ENCODE assay signal across 11 cellular contexts in genomic region chr16:66508914-66509496, GRCh38. TPM values are rescaled to one million over a fixed set of nuclear protein-coding genes. Genes with fewer than 3 reads are reported as not detected.
DNase-seq lines count a peak whose midpoint lies in the region; ATAC-seq and TF ChIP-seq lines count a peak whose summit lies in the region.
"Had no signal": no experiment of that assay in that cellular context is flagged by ENCODE, and none has a peak within 500 bp of the region (broad histone marks: within the 10 kb centered on the region; RNA-seq: fewer than 3 reads in every experiment).

No MANE protein-coding gene starts in this region.

- peaks cover 6% of the 10 kb centered on the region for H3K79me1 ChIP-seq in trophoblast cell (ENCODE audit: low read length)

- no peak overlapping the region for H3K23ac ChIP-seq in trophoblast cell (ENCODE audit: low read length)

- no peak overlapping the region for H2BK120ac ChIP-seq in trophoblast cell (ENCODE audit: insufficient read depth, low read length, poor library complexity)

- no TSS peak for BruUV-seq in PC-9 (replicated peaks; lab: Mats Ljungman, UMichigan)

- peaks cover 68% of the 10 kb centered on the region for H3F3A ChIP-seq in PC-9 (ENCODE audit: insufficient read depth, low read depth)

- no peak overlapping the region for H4K12ac ChIP-seq in trophoblast cell (ENCODE audit: low read depth, low read length)

- in situ Hi-C loops in brain microvascular endothelial cell (cut with HindIII; ENCODE audit: low pct_ligation_motif_present, low sequenced_read_pairs): no loop called here

- H3K9me2 ChIP-seq in PC-9 (ENCODE audit: insufficient read depth): no peaks in the 10 kb centered on the region

- no peak overlapping the region for H3K4ac ChIP-seq in trophoblast cell (ENCODE audit: low read depth, low read length)

- H3K4me1 ChIP-seq in PC-9 (replicated peaks; ENCODE audit: insufficient read depth): peaks cover 78% of the 10 kb centered on the region
- H3K4me1 ChIP-seq in esophagus squamous epithelium: peaks cover 53 to 76% (median 54%) of the 10 kb centered on the region in 3 donors
- H3K4me1 ChIP-seq in trophoblast cell (ENCODE audit: control insufficient read depth in 1 of 2, insufficient read depth in 2 of 2, low read length in 2 of 2): peaks cover 17% of the 10 kb centered on the region in 2 experiments

- DNase-seq in PC-9 (no peak), esophagus squamous epithelium (lab: John Stamatoyannopoulos, UW) (no peak), trophoblast cell (no peak), brain microvascular endothelial cell (no peak), medulla oblongata (ENCODE audit: extremely low spot score) (no peak), Kasumi-1 (lab: John Stamatoyannopoulos, UW) (no peak)
- DNase-seq: activated CD8-positive, alpha-beta T cell treated with anti-CD3 and anti-CD28 coated beads, Interleukin-2, amount 10 ng/mL, durations not matched to agents 7 days and 5 days; hippocampal formation; NCI-H1436 treated with DMSO at 0.1 percent for 48 hours had no signal

- H3K9me3 ChIP-seq in PC-9 (ENCODE audit: insufficient read depth, low read depth): no peaks in the 10 kb centered on the region
- no peaks in the 10 kb centered on the region for H3K9me3 ChIP-seq in esophagus squamous epithelium
- H3K9me3 ChIP-seq in trophoblast cell (ENCODE audit: insufficient read depth, low read depth, low read length): peaks cover 2% of the 10 kb centered on the region

- H3K36me3 ChIP-seq in PC-9 (ENCODE audit: low read depth) (no peaks in the 10 kb centered on the region), esophagus squamous epithelium (peaks cover 0 to 4% (median 0%) of the 10 kb centered on the region in 3 donors), trophoblast cell (ENCODE audit: control insufficient read depth in 1 of 2, insufficient read depth in 2 of 2, low read length in 2 of 2) (no peaks in the 10 kb centered on the region), brain microvascular endothelial cell (replicated peaks) (no peaks in the 10 kb centered on the region)

- H3K27ac ChIP-seq in 22Rv1 (peak overlapping the region; percentile 77), PC-9 (peak overlapping the region; percentile 81), esophagus squamous epithelium (peak overlapping the region; percentile 59 to 85 (median 62)), trophoblast cell (ENCODE audit: low read depth, low read length) (no peak overlapping the region), brain microvascular endothelial cell (no peak overlapping the region)

- no peak overlapping the region for H3K18ac ChIP-seq in trophoblast cell (ENCODE audit: low read length)

- H3K9ac ChIP-seq in trophoblast cell (ENCODE audit: low read length): no peak overlapping the region

- H3K4me2 ChIP-seq in PC-9 (peak overlapping the region; percentile 86), trophoblast cell (ENCODE audit: low read length) (no peak overlapping the region)

- POLR2A ChIA-PET in PC-9 (lab: Charles Lee; ENCODE audit: unreplicated experiment): interaction anchor here (0.6 to 0.8 kb wide), 4 partner anchors 22 to 152 kb away, joined by 3 to 4 read pairs (median 4); no protein-coding TSS in a partner anchor

- H3K4me3 ChIP-seq in PC-9: peak overlapping the region; percentile 15; the same call in 1 of the 2 replicates
- H3K4me3 ChIP-seq in esophagus squamous epithelium: peak overlapping the region in 1 of 4 donors; percentile 15
- no peak overlapping the region for H3K4me3 ChIP-seq in trophoblast cell (ENCODE audit: low read depth, low read length)
- no peak overlapping the region for H3K4me3 ChIP-seq in brain microvascular endothelial cell (ENCODE audit: low read depth, low read length)

- no peak for TF ChIP-seq POLR2A in esophagus squamous epithelium (IDR thresholded peaks at IDR 0.05)

- ATAC-seq in HG03469 (IDR thresholded peaks at IDR 0.05; ENCODE audit: unreplicated experiment): no peak
- ATAC-seq: activated CD8-positive, alpha-beta T cell treated with anti-CD3 and anti-CD28 coated beads, Interleukin-2, amount 10 ng/mL, durations not matched to agents 7 days and 5 days had no signal

- peak overlapping the region; percentile 32 for H4K91ac ChIP-seq in trophoblast cell (ENCODE audit: low read depth, low read length)

- peak overlapping the region; percentile 26 for H2AK5ac ChIP-seq in trophoblast cell (ENCODE audit: low read length)

- H3K79me2 ChIP-seq in PC-9 (ENCODE audit: low read depth) (no peaks in the 10 kb centered on the region), trophoblast cell (ENCODE audit: control insufficient read depth, insufficient read depth, low read length, poor library complexity) (no peaks in the 10 kb centered on the region)

- no peaks in the 10 kb centered on the region for H4K20me1 ChIP-seq in PC-9 (ENCODE audit: insufficient read depth)

- TF ChIP-seq CTCF in 22Rv1 (IDR thresholded peaks at IDR 0.05) (no peak), PC-9 (conservative IDR thresholded peaks at IDR 0.05) (no peak), esophagus squamous epithelium (IDR thresholded peaks at IDR 0.05) (no peak), brain microvascular endothelial cell (IDR thresholded peaks at IDR 0.05; ENCODE audit: low read depth, low read length, missing control alignments) (no peak)

- no peak overlapping the region for H4K8ac ChIP-seq in trophoblast cell (ENCODE audit: low read depth, low read length)

- CTCF ChIA-PET in PC-9 (lab: Charles Lee): interaction anchor here (0.6 to 1.6 kb wide), 4 partner anchors 22 to 102 kb away, joined by 3 to 8 read pairs (median 6); no protein-coding TSS in a partner anchor

- intact Hi-C loops in PC-9 (cut with micrococcal nuclease; ENCODE audit: unreplicated experiment) (loop anchor here (1.0 to 2.0 kb wide), 4 partner anchors 13 to 96 kb away; partner anchors contain the start of genes CKLF and CMTM3), esophagus squamous epithelium (cut with DNase I) (no loop called here)

- no peak overlapping the region for H2AFZ ChIP-seq in PC-9
- no peak overlapping the region for H2AFZ ChIP-seq in trophoblast cell (ENCODE audit: insufficient read depth, low read length, poor library complexity)

- 58 to 66% methylated on average over 9 of the region's 9 CpGs for whole genome bisulfite sequencing in esophagus squamous epithelium, 2 donors
- 100% methylated on average over 3 of the region's 9 CpGs for WGBS in trophoblast cell (ENCODE audit: extremely low coverage, insufficient coverage, insufficient read length)

- no peak overlapping the region for H2BK5ac ChIP-seq in trophoblast cell (ENCODE audit: low read depth, low read length, poor library complexity)

- H3K27me3 ChIP-seq in PC-9 (ENCODE audit: insufficient read depth, low read depth): no peaks in the 10 kb centered on the region
- H3K27me3 ChIP-seq in esophagus squamous epithelium: no peaks in the 10 kb centered on the region
- no peaks in the 10 kb centered on the region for H3K27me3 ChIP-seq in trophoblast cell (ENCODE audit: insufficient read depth, low read length)
- no peaks in the 10 kb centered on the region for H3K27me3 ChIP-seq in brain microvascular endothelial cell (replicated peaks)

- no peak overlapping the region for H2BK12ac ChIP-seq in trophoblast cell (ENCODE audit: low read length)

- H3K14ac ChIP-seq in trophoblast cell (ENCODE audit: low read length): no peak overlapping the region

RNA-seq across cellular contexts. Expression of gene TK2, which starts 40.9 kb away (rescaled TPM):
- total RNA-seq in PC-9 (2021) (20.1 and 20.9 TPM in 2 replicates), esophagus squamous epithelium (10 to 100 TPM in 3 of 4 donors, 1 to 10 TPM in 1; 5.6 to 22.5 (median 13.5) TPM)
- polyA plus RNA-seq in trophoblast cell (2013): 3.4 and 3.7 TPM in 2 replicates

RNA-seq across cellular contexts. Expression of gene CKLF, which starts 43.4 kb away (rescaled TPM):
- total RNA-seq in PC-9 (2021) (77.1 and 86.4 TPM in 2 replicates), esophagus squamous epithelium (10 to 100 TPM in 2 of 4 donors, 1 to 10 TPM in 2; 8.6 to 34.1 (median 16.9) TPM)
- polyA plus RNA-seq in trophoblast cell (2013): 27.2 and 28.1 TPM in 2 replicates

RNA-seq across cellular contexts. Expression of gene CMTM1, which starts 57.2 kb away (rescaled TPM):
- total RNA-seq in PC-9 (2021) (6.1 and 9.4 TPM in 2 replicates), esophagus squamous epithelium (1 to 10 TPM in 2 of 4 donors, not detected in 2; 1.3 to 1.5 TPM)
- polyA plus RNA-seq in trophoblast cell (2013): 1.4 TPM in 2 replicates

Comparison
In these comparisons a context has a peak if more than half of its experiments do, and no peak if none do; other contexts are left out.
1. H3K27ac ChIP-seq: peak in 22Rv1 (single experiment), PC-9 (single experiment) and esophagus squamous epithelium (4 of 4); none in trophoblast cell (single experiment) and brain microvascular endothelial cell (single experiment).